1 cellular context compared by ENCODE assay signal in genomic region chr2:219423656-219424378, GRCh38.
TF ChIP-seq lines count a peak whose summit lies in the region.

No MANE protein-coding gene starts in this region.

TF ChIP-seq in GM23338, 12 proteins besides CTCF, POLR2A, EP300 and RAD21 (continued from another document):
- TF ChIP-seq REST (IDR thresholded peaks at IDR 0.05; ENCODE audit: unreplicated experiment) (no peak), ETS1 (IDR thresholded peaks at IDR 0.05) (no peak), EZH2phosphoT487 (IDR thresholded peaks at IDR 0.05; ENCODE audit: unreplicated experiment) (no peak)
